1 cellular context compared by ENCODE assay signal in the genomic region with DNA sequence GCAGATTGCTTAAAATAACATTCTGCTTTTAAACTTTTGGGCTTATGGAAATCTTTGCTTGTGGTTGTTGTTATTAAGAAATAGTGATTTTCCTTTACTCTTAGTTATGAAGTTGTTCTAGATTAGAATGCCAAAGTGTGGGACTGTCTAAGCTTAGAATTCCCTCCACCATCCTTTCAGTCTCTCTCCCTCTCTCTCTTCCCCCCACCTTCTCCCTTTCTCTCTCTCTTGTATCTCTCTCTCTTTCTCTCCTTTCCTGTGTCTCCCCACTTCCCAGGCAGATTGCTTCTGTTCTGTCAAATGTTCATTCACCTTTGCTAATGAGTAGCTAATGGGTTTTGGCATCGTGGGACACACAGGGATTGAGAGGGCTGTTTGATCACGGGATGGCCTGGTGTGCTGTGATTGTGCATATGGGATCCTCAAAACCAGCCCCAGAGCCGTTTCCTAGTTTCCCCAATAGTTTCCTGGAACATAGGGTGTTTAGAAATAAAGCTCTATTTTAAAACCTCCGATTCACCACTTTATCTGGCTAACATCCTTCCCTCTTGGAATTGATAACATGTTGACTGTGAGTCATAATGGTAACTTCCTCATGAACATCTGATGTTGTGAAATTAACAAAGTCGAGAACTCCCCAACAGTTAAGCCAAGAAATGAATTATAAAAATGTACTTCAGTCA.
TF ChIP-seq lines count a peak whose summit lies in the region.

No MANE protein-coding gene starts in this region.

TF ChIP-seq in K562, 482 proteins besides CTCF, POLR2A, EP300 and RAD21 (continued from another document and continues in another):
- TF ChIP-seq, protein P1, sequence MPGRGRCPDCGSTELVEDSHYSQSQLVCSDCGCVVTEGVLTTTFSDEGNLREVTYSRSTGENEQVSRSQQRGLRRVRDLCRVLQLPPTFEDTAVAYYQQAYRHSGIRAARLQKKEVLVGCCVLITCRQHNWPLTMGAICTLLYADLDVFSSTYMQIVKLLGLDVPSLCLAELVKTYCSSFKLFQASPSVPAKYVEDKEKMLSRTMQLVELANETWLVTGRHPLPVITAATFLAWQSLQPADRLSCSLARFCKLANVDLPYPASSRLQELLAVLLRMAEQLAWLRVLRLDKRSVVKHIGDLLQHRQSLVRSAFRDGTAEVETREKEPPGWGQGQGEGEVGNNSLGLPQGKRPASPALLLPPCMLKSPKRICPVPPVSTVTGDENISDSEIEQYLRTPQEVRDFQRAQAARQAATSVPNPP (IDR thresholded peaks at IDR 0.05; ENCODE audit: borderline replicate concordance, insufficient read depth, insufficient read length), result no peak
- TF ChIP-seq ZNF57 (CRISPR knock-in tag; IDR thresholded peaks at IDR 0.05) (no peak), ZNF75A (CRISPR knock-in tag; IDR thresholded peaks at IDR 0.05) (no peak), NR1H2 (CRISPR knock-in tag; IDR thresholded peaks at IDR 0.05) (no peak), CXXC5 (CRISPR knock-in tag; IDR thresholded peaks at IDR 0.05) (peak; percentile 46), ERF (CRISPR knock-in tag; IDR thresholded peaks at IDR 0.05) (no peak), DMBX1 (CRISPR knock-in tag; IDR thresholded peaks at IDR 0.05; ENCODE audit: borderline replicate concordance) (peak; percentile 61; the same call in 1 of the 2 replicates), CHD1 (IDR thresholded peaks at IDR 0.05; ENCODE audit: low read length) (no peak), BHLHE40 (IDR thresholded peaks at IDR 0.05; ENCODE audit: low read length) (peak; percentile 61), HMG20B (CRISPR knock-in tag; IDR thresholded peaks at IDR 0.05) (no peak), ZNF79 (CRISPR knock-in tag; IDR thresholded peaks at IDR 0.05; ENCODE audit: low read depth) (no peak), ZNF12 (CRISPR knock-in tag; IDR thresholded peaks at IDR 0.05) (no peak), DIDO1 (tag; IDR thresholded peaks at IDR 0.05; ENCODE audit: low read depth) (no peak), SMAD3 (CRISPR knock-in tag; conservative IDR thresholded peaks at IDR 0.05) (no peak), BCOR (IDR thresholded peaks at IDR 0.05) (no peak), SRSF7 (optimal IDR thresholded peaks at IDR 0.05; ENCODE audit: low read depth, low read length) (no peak), ATF1 (CRISPR knock-in tag; IDR thresholded peaks at IDR 0.05) (no peak), ATF1 (tag; IDR thresholded peaks at IDR 0.05) (no peak), CAMTA2 (CRISPR knock-in tag; conservative IDR thresholded peaks at IDR 0.05) (no peak), EP400 (IDR thresholded peaks at IDR 0.05) (peak; percentile 53; the same call in 1 of the 2 replicates), SAP30 (IDR thresholded peaks at IDR 0.05; ENCODE audit: borderline replicate concordance, insufficient read depth, low read depth, low read length, poor library complexity, severe bottlenecking) (no peak), ZNF212 (CRISPR knock-in tag; IDR thresholded peaks at IDR 0.05) (no peak), HDAC8 (tag; IDR thresholded peaks at IDR 0.05) (no peak), CBX1 (IDR thresholded peaks at IDR 0.05; ENCODE audit: low read depth) (no peak), TAF9B (IDR thresholded peaks at IDR 0.05; ENCODE audit: partially characterized antibody) (peak; percentile 29), ARID2 (IDR thresholded peaks at IDR 0.05) (0 out of 2 replicates have a peak, but pooled peaks have one; percentile 15), TOE1 (IDR thresholded peaks at IDR 0.05; ENCODE audit: borderline replicate concordance) (0 out of 2 replicates have a peak, but pooled peaks have one; percentile 33), TOE1 (CRISPR knock-in tag; IDR thresholded peaks at IDR 0.05; ENCODE audit: borderline replicate concordance, low read depth) (no peak), RBM39 (optimal IDR thresholded peaks at IDR 0.05; ENCODE audit: low read depth, low read length) (no peak), TBL1XR1 (IDR thresholded peaks at IDR 0.05; ENCODE audit: low read length in 2 of 2) (peak in 1 of 2 experiments; percentile 69; a peak in 1 of 4 replicates), SLC30A9 (CRISPR knock-in tag; IDR thresholded peaks at IDR 0.05) (no peak), MTA1 (IDR thresholded peaks at IDR 0.05; ENCODE audit: borderline replicate concordance) (no peak), ARHGAP35 (IDR thresholded peaks at IDR 0.05; ENCODE audit: partially characterized antibody) (no peak), SNIP1 (IDR thresholded peaks at IDR 0.05; ENCODE audit: low read depth) (0 out of 2 replicates have a peak, but pooled peaks have one; percentile 18), ZKSCAN8 (CRISPR knock-in tag; IDR thresholded peaks at IDR 0.05) (no peak)
- TF ChIP-seq, protein P2, sequence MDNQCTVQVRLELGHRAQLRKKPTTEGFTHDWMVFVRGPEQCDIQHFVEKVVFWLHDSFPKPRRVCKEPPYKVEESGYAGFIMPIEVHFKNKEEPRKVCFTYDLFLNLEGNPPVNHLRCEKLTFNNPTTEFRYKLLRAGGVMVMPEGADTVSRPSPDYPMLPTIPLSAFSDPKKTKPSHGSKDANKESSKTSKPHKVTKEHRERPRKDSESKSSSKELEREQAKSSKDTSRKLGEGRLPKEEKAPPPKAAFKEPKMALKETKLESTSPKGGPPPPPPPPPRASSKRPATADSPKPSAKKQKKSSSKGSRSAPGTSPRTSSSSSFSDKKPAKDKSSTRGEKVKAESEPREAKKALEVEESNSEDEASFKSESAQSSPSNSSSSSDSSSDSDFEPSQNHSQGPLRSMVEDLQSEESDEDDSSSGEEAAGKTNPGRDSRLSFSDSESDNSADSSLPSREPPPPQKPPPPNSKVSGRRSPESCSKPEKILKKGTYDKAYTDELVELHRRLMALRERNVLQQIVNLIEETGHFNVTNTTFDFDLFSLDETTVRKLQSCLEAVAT (IDR thresholded peaks at IDR 0.05), result no peak
- TF ChIP-seq, protein P3, sequence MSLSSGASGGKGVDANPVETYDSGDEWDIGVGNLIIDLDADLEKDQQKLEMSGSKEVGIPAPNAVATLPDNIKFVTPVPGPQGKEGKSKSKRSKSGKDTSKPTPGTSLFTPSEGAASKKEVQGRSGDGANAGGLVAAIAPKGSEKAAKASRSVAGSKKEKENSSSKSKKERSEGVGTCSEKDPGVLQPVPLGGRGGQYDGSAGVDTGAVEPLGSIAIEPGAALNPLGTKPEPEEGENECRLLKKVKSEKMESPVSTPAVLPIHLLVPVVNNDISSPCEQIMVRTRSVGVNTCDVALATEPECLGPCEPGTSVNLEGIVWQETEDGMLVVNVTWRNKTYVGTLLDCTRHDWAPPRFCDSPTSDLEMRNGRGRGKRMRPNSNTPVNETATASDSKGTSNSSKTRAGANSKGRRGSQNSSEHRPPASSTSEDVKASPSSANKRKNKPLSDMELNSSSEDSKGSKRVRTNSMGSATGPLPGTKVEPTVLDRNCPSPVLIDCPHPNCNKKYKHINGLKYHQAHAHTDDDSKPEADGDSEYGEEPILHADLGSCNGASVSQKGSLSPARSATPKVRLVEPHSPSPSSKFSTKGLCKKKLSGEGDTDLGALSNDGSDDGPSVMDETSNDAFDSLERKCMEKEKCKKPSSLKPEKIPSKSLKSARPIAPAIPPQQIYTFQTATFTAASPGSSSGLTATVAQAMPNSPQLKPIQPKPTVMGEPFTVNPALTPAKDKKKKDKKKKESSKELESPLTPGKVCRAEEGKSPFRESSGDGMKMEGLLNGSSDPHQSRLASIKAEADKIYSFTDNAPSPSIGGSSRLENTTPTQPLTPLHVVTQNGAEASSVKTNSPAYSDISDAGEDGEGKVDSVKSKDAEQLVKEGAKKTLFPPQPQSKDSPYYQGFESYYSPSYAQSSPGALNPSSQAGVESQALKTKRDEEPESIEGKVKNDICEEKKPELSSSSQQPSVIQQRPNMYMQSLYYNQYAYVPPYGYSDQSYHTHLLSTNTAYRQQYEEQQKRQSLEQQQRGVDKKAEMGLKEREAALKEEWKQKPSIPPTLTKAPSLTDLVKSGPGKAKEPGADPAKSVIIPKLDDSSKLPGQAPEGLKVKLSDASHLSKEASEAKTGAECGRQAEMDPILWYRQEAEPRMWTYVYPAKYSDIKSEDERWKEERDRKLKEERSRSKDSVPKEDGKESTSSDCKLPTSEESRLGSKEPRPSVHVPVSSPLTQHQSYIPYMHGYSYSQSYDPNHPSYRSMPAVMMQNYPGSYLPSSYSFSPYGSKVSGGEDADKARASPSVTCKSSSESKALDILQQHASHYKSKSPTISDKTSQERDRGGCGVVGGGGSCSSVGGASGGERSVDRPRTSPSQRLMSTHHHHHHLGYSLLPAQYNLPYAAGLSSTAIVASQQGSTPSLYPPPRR (CRISPR knock-in tag; IDR thresholded peaks at IDR 0.05; ENCODE audit: borderline replicate concordance), result no peak
- TF ChIP-seq, protein P4, sequence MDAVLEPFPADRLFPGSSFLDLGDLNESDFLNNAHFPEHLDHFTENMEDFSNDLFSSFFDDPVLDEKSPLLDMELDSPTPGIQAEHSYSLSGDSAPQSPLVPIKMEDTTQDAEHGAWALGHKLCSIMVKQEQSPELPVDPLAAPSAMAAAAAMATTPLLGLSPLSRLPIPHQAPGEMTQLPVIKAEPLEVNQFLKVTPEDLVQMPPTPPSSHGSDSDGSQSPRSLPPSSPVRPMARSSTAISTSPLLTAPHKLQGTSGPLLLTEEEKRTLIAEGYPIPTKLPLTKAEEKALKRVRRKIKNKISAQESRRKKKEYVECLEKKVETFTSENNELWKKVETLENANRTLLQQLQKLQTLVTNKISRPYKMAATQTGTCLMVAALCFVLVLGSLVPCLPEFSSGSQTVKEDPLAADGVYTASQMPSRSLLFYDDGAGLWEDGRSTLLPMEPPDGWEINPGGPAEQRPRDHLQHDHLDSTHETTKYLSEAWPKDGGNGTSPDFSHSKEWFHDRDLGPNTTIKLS (IDR thresholded peaks at IDR 0.05; ENCODE audit: borderline replicate concordance, low read depth), result no peak
- TF ChIP-seq, protein P5, sequence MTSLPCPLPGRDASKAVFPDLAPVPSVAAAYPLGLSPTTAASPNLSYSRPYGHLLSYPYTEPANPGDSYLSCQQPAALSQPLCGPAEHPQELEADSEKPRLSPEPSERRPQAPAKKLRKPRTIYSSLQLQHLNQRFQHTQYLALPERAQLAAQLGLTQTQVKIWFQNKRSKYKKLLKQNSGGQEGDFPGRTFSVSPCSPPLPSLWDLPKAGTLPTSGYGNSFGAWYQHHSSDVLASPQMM (CRISPR knock-in tag; IDR thresholded peaks at IDR 0.05), result no peak
- TF ChIP-seq, protein P6, sequence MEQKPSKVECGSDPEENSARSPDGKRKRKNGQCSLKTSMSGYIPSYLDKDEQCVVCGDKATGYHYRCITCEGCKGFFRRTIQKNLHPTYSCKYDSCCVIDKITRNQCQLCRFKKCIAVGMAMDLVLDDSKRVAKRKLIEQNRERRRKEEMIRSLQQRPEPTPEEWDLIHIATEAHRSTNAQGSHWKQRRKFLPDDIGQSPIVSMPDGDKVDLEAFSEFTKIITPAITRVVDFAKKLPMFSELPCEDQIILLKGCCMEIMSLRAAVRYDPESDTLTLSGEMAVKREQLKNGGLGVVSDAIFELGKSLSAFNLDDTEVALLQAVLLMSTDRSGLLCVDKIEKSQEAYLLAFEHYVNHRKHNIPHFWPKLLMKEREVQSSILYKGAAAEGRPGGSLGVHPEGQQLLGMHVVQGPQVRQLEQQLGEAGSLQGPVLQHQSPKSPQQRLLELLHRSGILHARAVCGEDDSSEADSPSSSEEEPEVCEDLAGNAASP (IDR thresholded peaks at IDR 0.05), result no peak
- TF ChIP-seq, protein P7, sequence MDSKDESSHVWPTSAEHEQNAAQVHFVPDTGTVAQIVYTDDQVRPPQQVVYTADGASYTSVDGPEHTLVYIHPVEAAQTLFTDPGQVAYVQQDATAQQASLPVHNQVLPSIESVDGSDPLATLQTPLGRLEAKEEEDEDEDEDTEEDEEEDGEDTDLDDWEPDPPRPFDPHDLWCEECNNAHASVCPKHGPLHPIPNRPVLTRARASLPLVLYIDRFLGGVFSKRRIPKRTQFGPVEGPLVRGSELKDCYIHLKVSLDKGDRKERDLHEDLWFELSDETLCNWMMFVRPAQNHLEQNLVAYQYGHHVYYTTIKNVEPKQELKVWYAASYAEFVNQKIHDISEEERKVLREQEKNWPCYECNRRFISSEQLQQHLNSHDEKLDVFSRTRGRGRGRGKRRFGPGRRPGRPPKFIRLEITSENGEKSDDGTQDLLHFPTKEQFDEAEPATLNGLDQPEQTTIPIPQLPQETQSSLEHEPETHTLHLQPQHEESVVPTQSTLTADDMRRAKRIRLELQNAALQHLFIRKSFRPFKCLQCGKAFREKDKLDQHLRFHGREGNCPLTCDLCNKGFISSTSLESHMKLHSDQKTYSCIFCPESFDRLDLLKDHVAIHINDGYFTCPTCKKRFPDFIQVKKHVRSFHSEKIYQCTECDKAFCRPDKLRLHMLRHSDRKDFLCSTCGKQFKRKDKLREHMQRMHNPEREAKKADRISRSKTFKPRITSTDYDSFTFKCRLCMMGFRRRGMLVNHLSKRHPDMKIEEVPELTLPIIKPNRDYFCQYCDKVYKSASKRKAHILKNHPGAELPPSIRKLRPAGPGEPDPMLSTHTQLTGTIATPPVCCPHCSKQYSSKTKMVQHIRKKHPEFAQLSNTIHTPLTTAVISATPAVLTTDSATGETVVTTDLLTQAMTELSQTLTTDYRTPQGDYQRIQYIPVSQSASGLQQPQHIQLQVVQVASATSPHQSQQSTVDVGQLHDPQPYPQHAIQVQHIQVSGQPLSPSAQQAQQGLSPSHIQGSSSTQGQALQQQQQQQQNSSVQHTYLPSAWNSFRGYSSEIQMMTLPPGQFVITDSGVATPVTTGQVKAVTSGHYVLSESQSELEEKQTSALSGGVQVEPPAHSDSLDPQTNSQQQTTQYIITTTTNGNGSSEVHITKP (IDR thresholded peaks at IDR 0.05; ENCODE audit: partially characterized antibody), result no peak
- TF ChIP-seq, protein P8, sequence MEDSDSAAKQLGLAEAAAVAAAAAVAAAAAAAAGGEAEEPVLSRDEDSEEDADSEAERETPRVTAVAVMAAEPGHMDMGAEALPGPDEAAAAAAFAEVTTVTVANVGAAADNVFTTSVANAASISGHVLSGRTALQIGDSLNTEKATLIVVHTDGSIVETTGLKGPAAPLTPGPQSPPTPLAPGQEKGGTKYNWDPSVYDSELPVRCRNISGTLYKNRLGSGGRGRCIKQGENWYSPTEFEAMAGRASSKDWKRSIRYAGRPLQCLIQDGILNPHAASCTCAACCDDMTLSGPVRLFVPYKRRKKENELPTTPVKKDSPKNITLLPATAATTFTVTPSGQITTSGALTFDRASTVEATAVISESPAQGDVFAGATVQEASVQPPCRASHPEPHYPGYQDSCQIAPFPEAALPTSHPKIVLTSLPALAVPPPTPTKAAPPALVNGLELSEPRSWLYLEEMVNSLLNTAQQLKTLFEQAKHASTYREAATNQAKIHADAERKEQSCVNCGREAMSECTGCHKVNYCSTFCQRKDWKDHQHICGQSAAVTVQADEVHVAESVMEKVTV (CRISPR knock-in tag; IDR thresholded peaks at IDR 0.05), result no peak
- TF ChIP-seq, protein P9, sequence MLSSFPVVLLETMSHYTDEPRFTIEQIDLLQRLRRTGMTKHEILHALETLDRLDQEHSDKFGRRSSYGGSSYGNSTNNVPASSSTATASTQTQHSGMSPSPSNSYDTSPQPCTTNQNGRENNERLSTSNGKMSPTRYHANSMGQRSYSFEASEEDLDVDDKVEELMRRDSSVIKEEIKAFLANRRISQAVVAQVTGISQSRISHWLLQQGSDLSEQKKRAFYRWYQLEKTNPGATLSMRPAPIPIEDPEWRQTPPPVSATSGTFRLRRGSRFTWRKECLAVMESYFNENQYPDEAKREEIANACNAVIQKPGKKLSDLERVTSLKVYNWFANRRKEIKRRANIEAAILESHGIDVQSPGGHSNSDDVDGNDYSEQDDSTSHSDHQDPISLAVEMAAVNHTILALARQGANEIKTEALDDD (IDR thresholded peaks at IDR 0.05), result peak; percentile 31; the same call in 1 of the 2 replicates
